In the genomic region with DNA sequence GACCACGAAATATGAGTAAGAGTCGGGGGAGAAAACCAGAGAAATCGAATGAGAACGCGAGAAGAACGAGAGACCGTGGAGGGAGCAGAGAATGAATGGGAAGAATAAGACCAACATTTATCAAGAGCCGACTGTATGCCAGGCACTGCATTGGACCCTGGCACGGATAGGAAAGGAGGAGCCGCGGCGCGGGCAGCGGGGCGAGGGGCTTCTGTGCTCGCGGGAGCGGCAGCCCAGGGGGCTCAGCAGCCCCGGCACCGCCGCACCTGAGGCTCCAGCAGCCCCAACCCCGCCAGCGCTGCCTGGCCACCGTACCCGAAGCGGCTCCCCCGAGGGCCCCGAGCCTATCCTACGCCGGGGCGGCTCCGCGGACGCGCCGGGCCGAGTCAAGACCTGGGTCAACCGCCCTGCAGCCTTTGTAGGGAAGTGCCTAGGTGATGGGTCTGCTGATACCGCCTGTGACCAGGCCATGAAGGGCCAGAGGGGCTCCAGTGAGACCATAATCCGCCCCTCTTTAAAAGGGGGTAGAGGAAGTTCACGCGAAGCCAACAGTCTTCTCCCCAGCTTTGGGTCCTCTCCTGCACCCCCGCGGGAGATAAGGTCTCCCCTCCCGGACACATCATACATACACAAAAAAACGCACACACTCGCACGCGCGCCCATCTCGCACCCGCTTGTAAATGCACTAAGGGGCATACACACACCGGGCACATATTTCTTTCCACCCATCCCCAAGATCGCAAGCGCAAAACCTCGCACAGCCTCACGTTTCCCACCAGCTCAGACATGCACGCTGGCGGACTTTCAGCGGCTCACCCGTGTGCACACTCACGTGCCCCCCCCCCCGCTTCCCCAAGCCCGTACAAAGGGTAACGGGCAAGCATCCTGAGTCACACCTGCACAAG, we compare ENCODE assay signal across 1 cellular context.
TF ChIP-seq lines count a peak whose summit lies in the region.

No MANE protein-coding gene starts in this region.

TF ChIP-seq in K562, 482 proteins besides CTCF, POLR2A, EP300 and RAD21 (continued from another document):
- no peak for TF ChIP-seq FOXP4 (CRISPR knock-in tag; IDR thresholded peaks at IDR 0.05; ENCODE audit: borderline replicate concordance)
- TF ChIP-seq MAFG (tag; conservative IDR thresholded peaks at IDR 0.05): no peak
- peak; percentile 26; the same call in 1 of the 2 replicates for TF ChIP-seq BCOR (IDR thresholded peaks at IDR 0.05)
- no peak for TF ChIP-seq ZC3H4 (CRISPR knock-in tag; IDR thresholded peaks at IDR 0.05; ENCODE audit: borderline replicate concordance)
- no peak for TF ChIP-seq SMAD1 (IDR thresholded peaks at IDR 0.05; ENCODE audit: low read depth, low read length, partially characterized antibody)
- TF ChIP-seq KLF13 (tag; IDR thresholded peaks at IDR 0.05; ENCODE audit: borderline replicate concordance, low read depth): no peak
- no peak for TF ChIP-seq HMGN3 (IDR thresholded peaks at IDR 0.05; ENCODE audit: borderline replicate concordance, extremely low read depth, insufficient read length, low read depth, low read length)
- TF ChIP-seq SMC3 (conservative IDR thresholded peaks at IDR 0.05; ENCODE audit: insufficient read depth, low read depth, low read length): no peak
- no peak for TF ChIP-seq RFX5 (IDR thresholded peaks at IDR 0.05; ENCODE audit: low read depth, low read length)
- no peak for TF ChIP-seq POU5F1 (IDR thresholded peaks at IDR 0.05; ENCODE audit: borderline replicate concordance, low read depth, low read length, partially characterized antibody)
- TF ChIP-seq, protein P1, sequence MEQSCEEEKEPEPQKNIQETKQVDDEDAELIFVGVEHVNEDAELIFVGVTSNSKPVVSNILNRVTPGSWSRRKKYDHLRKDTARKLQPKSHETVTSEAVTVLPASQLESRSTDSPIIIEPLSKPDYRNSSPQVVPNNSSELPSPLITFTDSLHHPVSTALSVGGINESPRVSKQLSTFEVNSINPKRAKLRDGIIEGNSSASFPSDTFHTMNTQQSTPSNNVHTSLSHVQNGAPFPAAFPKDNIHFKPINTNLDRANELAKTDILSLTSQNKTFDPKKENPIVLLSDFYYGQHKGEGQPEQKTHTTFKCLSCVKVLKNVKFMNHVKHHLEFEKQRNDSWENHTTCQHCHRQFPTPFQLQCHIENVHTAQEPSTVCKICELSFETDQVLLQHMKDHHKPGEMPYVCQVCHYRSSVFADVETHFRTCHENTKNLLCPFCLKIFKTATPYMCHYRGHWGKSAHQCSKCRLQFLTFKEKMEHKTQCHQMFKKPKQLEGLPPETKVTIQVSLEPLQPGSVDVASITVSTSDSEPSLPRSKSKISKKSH (CRISPR knock-in tag; IDR thresholded peaks at IDR 0.05): no peak
- no peak for TF ChIP-seq POLR2B (IDR thresholded peaks at IDR 0.05; ENCODE audit: low read depth, partially characterized antibody)
- TF ChIP-seq ZNF512 (tag; IDR thresholded peaks at IDR 0.05): peak; percentile 75
- no peak for TF ChIP-seq NRF1 (conservative IDR thresholded peaks at IDR 0.05 in 1 of 2, IDR thresholded peaks at IDR 0.05 in 1 of 2)
